Comparison of ENCODE assay signal across 9 cellular contexts in the genomic region with DNA sequence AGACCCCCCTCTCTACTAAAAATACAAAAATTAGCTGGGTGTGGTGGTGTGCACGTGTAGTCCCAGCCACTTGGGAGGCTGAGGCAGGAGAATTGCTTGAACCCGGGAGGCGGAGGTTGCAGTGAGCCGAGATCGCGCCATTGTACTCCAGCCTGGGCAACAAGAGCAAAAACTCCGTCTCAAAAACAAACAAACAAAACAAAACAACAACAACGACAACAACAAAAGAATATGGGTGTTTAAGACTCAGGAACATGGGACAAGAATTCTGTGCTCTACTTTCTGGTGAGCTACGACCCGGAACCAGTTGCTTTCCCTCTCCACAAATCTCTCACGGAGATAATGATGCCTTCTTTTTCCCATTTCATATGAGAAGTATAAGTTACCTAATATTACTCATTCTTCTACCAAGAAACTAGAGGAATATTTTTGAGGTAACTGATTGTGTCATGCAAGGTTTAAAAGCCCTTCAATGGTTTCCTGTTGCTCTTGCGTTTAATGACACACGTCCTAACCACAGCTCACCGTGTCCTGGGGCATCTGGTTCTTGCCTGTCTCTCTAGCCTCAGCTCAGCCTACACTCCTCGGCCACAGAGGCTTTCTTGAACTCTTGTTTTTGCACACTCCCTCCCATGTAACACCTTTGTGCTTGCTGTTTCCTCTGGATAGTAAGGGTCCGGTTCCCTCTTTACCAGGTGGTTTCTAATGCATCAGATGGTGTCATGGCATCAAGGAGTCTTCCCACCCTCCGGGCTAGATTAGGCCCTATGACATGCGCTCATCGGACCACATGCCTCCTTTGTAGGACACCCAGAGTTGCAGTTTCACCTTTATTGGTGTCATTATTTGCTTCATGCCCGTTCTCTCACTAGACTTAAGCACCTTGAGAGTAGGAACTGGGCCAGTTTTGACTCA.
A peak's percentile ranks its signal among the peaks of the same experiment; 100 is the strongest.
DNase-seq lines count a peak whose midpoint lies in the region; ATAC-seq, FAIRE-seq and TF ChIP-seq lines count a peak whose summit lies in the region.
"Had no signal": no experiment of that assay in that cellular context is flagged by ENCODE, and none has a peak within 500 bp of the region (broad histone marks: within the 10 kb centered on the region; RNA-seq: fewer than 3 reads in every experiment).

No MANE protein-coding gene starts in this region.

- CTCF ChIA-PET in activated CD4-positive, alpha-beta memory T cell treated with anti-CD3 and anti-CD28 coated beads, Interleukin-2, amount 10 ng/mL, durations not matched to agents 7 days and 5 days (lab: Charles Lee) = interaction anchor here (0.9 to 2.1 kb wide), 4 partner anchors 27 to 132 kb away, joined by 3 to 9 read pairs (median 4); partner anchors contain the start of gene PFKFB3

- TF ChIP-seq CTCF in stomach (IDR thresholded peaks at IDR 0.05) = no peak

- H3K27ac ChIP-seq in stomach = peak overlapping the region; percentile 14 to 75 (median 69)

- peak; percentile 73 for ATAC-seq in HG03354 (IDR thresholded peaks at IDR 0.05; ENCODE audit: poor library complexity, severe bottlenecking, unreplicated experiment)
- no peak for ATAC-seq in left ventricle myocardium superior

- TF ChIP-seq POLR2A in stomach (IDR thresholded peaks at IDR 0.05) = no peak

- 83 to 89% (median 87%) methylated on average over 20 of the region's 20 CpGs for WGBS in stomach, 5 donors

- POLR2A ChIA-PET in activated CD4-positive, alpha-beta memory T cell treated with anti-CD3 and anti-CD28 coated beads, Interleukin-2, amount 10 ng/mL, durations not matched to agents 7 days and 5 days (lab: Charles Lee) = interaction anchor here (0.6 to 3.2 kb wide), 8 partner anchors 10 to 507 kb away, joined by 3 to 21 read pairs (median 3); no protein-coding TSS in a partner anchor

- H3K27ac Mint-ChIP-seq in activated CD4-positive, alpha-beta memory T cell treated with anti-CD3 and anti-CD28 coated beads, Interleukin-2, amount 10 ng/mL, durations not matched to agents 7 days and 5 days = peak overlapping the region; percentile 98

- DNase-seq in GM19240 (ENCODE audit: insufficient read length, low spot score) (peak; percentile 26), kidney tubule cell (ENCODE audit: low spot score) (peak; percentile 66), stomach (peak; percentile 38), HTR-8/SVneo (ENCODE audit: insufficient read length, low spot score) (no peak), left ventricle myocardium superior (no peak), SW480 (ENCODE audit: low spot score) (no peak)
- DNase-seq in activated CD4-positive, alpha-beta memory T cell treated with anti-CD3 and anti-CD28 coated beads, Interleukin-2, amount 10 ng/mL, durations not matched to agents 7 days and 5 days = peak; percentile 87

- intact Hi-C loops in stomach (cut with DNase I; ENCODE audit: low total_unique reads) = no loop called here
- intact Hi-C loops in left ventricle myocardium superior (cut with micrococcal nuclease) = no loop called here

- peaks cover 5% of the 10 kb centered on the region for H3K36me3 Mint-ChIP-seq in activated CD4-positive, alpha-beta memory T cell treated with anti-CD3 and anti-CD28 coated beads, Interleukin-2, amount 10 ng/mL, durations not matched to agents 7 days and 5 days (ENCODE audit: low read depth)

- H3K9me3 ChIP-seq in stomach = no peaks in the 10 kb centered on the region

- TF ChIP-seq EP300 in stomach (IDR thresholded peaks at IDR 0.05) = no peak

- H3K9me3 Mint-ChIP-seq in activated CD4-positive, alpha-beta memory T cell treated with anti-CD3 and anti-CD28 coated beads, Interleukin-2, amount 10 ng/mL, durations not matched to agents 7 days and 5 days = no peaks in the 10 kb centered on the region
- H3K9me3 Mint-ChIP-seq: nephron had no signal

- H3K4me3 Mint-ChIP-seq in activated CD4-positive, alpha-beta memory T cell treated with anti-CD3 and anti-CD28 coated beads, Interleukin-2, amount 10 ng/mL, durations not matched to agents 7 days and 5 days = peak overlapping the region; percentile 38
- H3K4me3 Mint-ChIP-seq: nephron had no signal

- H3K4me1 Mint-ChIP-seq in activated CD4-positive, alpha-beta memory T cell treated with anti-CD3 and anti-CD28 coated beads, Interleukin-2, amount 10 ng/mL, durations not matched to agents 7 days and 5 days = peaks cover 68% of the 10 kb centered on the region

- no peaks in the 10 kb centered on the region for H3K36me3 ChIP-seq in stomach

- no peaks in the 10 kb centered on the region for H3K27me3 ChIP-seq in stomach

- FAIRE-seq in HTR-8/SVneo (lab: Jason Lieb, UNC) = no peak

- H3K27me3 Mint-ChIP-seq in activated CD4-positive, alpha-beta memory T cell treated with anti-CD3 and anti-CD28 coated beads, Interleukin-2, amount 10 ng/mL, durations not matched to agents 7 days and 5 days = peaks cover 7% of the 10 kb centered on the region

- H3K4me1 ChIP-seq in stomach = peaks cover 11 to 67% (median 29%) of the 10 kb centered on the region in 4 donors

- no peak overlapping the region for H3K4me3 ChIP-seq in stomach

Comparison
In these comparisons a context has a peak if more than half of its experiments do, and no peak if none do; other contexts are left out.
1. DNase-seq: peak in GM19240 (single experiment), activated CD4-positive, alpha-beta memory T cell treated with anti-CD3 and anti-CD28 coated beads, Interleukin-2, amount 10 ng/mL, durations not matched to agents 7 days and 5 days (single experiment), kidney tubule cell (single experiment) and stomach (single experiment); none in HTR-8/SVneo (single experiment), left ventricle myocardium superior (single experiment) and SW480 (single experiment).